ENCODE assay signal across 2 cellular contexts in genomic region chr5:99379187-99379586, GRCh38.
TF ChIP-seq lines count a peak whose summit lies in the region.

No MANE protein-coding gene starts in this region.

TF ChIP-seq in GM23338, 12 proteins besides CTCF, POLR2A, EP300 and RAD21:
- TF ChIP-seq EZH2phosphoT487 (IDR thresholded peaks at IDR 0.05; ENCODE audit: unreplicated experiment) (no peak), CREB1 (CRISPR knock-in tag; IDR thresholded peaks at IDR 0.05; ENCODE audit: low read depth) (no peak), ETS1 (IDR thresholded peaks at IDR 0.05) (no peak), ZNF114 (CRISPR knock-in tag; IDR thresholded peaks at IDR 0.05) (no peak), ZNF462 (CRISPR knock-in tag; IDR thresholded peaks at IDR 0.05) (no peak), NANOG (IDR thresholded peaks at IDR 0.05; ENCODE audit: borderline replicate concordance) (no peak), STAT1 (IDR thresholded peaks at IDR 0.05; ENCODE audit: unreplicated experiment) (no peak), EZH2 (IDR thresholded peaks at IDR 0.05; ENCODE audit: low read depth, unreplicated experiment) (no peak)
TF ChIP-seq in GM23338: peak in this region for 0.

TF ChIP-seq in H1, 55 proteins besides CTCF, POLR2A, EP300 and RAD21:
- TF ChIP-seq GABPA (IDR thresholded peaks at IDR 0.05; ENCODE audit: borderline replicate concordance, insufficient read depth, low read length) (no peak), CBX5 (IDR thresholded peaks at IDR 0.05; ENCODE audit: low read depth, low read length) (no peak), SIRT6 (IDR thresholded peaks at IDR 0.05; ENCODE audit: low read length) (no peak), JUND (IDR thresholded peaks at IDR 0.05; ENCODE audit: low read length) (no peak), NRF1 (IDR thresholded peaks at IDR 0.05; ENCODE audit: low read depth, low read length) (no peak), HDAC2 (IDR thresholded peaks at IDR 0.05; ENCODE audit: borderline replicate concordance in 1 of 2, low read depth in 2 of 2, low read length in 2 of 2) (no peak), CBX8 (IDR thresholded peaks at IDR 0.05; ENCODE audit: borderline replicate concordance, low read depth, low read length) (no peak), MAFK (IDR thresholded peaks at IDR 0.05; ENCODE audit: low read depth, low read length) (no peak), EZH2 (IDR thresholded peaks at IDR 0.05; ENCODE audit: low read depth, low read length, severe bottlenecking) (no peak), EGR1 (IDR thresholded peaks at IDR 0.05; ENCODE audit: borderline replicate concordance, low read depth, low read length) (no peak), GTF2F1 (IDR thresholded peaks at IDR 0.05; ENCODE audit: borderline replicate concordance, low read depth, low read length) (no peak), CEBPB (IDR thresholded peaks at IDR 0.05; ENCODE audit: low read depth, low read length) (no peak), TEAD4 (IDR thresholded peaks at IDR 0.05; ENCODE audit: low read depth, low read length) (no peak), SP1 (IDR thresholded peaks at IDR 0.05; ENCODE audit: low read depth, low read length) (no peak), ZNF274 (IDR thresholded peaks at IDR 0.05; ENCODE audit: borderline replicate concordance, extremely low read depth, low read length) (no peak), KDM1A (IDR thresholded peaks at IDR 0.05; ENCODE audit: borderline replicate concordance, low read length) (no peak), SAP30 (IDR thresholded peaks at IDR 0.05; ENCODE audit: insufficient read depth, insufficient replicate concordance, low read length) (no peak), TCF12 (IDR thresholded peaks at IDR 0.05; ENCODE audit: low read depth, low read length) (no peak), NANOG (IDR thresholded peaks at IDR 0.05; ENCODE audit: insufficient read depth, low read depth, low read length, poor library complexity, severe bottlenecking) (no peak), YY1 (IDR thresholded peaks at IDR 0.05; ENCODE audit: low read depth, low read length) (no peak)
